ENCODE assay signal across 6 cellular contexts in the genomic region with DNA sequence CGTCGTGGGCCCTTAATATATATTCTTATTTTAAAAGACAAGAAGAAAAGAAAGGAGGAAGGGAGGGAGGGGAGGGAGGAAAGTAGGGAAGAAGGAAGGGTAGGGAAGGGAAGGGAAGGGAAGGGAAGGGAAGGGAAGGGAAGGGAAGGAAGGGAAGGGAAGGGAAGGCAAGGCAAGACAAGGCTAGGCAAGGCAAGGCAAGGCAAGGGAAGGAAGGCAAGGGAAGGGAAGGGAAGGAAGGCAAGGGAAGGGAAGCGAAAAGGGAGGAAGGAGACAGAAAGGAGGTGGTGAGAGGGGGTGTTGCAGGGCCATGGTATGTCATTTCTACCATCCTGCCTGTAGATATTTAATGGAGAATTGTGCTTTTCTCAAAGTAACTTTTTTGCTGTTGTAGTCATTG.
"Had no signal": no experiment of that assay in that cellular context is flagged by ENCODE, and none has a peak within 500 bp of the region (broad histone marks: within the 10 kb centered on the region; RNA-seq: fewer than 3 reads in every experiment).

No MANE protein-coding gene starts in this region.

- H3K9ac ChIP-seq: KMS-11 had no signal

- DNase-seq: KBM-7, KG1 had no signal

- H3K27ac ChIP-seq: HL-60, KMS-11 had no signal

- H3K4me2 ChIP-seq: KMS-11 had no signal

- FAIRE-seq: HTR-8/SVneo, K562 had no signal

- H3K4me3 ChIP-seq: K562 had no signal

- ATAC-seq: K562 had no signal
